In genomic region chr4:47930971-47931804, GRCh38 we compare ENCODE assay signal across 1 cellular context.
TF ChIP-seq lines count a peak whose summit lies in the region.

No MANE protein-coding gene starts in this region.

TF ChIP-seq in SK-N-SH, 30 proteins besides CTCF, POLR2A, EP300 and RAD21 (continued from another document):
- TF ChIP-seq ZBTB33 (IDR thresholded peaks at IDR 0.05; ENCODE audit: borderline replicate concordance, low read depth), result 0 out of 2 replicates have a peak, but pooled peaks have one; percentile 25
- no peak for TF ChIP-seq SMC3 (IDR thresholded peaks at IDR 0.05; ENCODE audit: low read depth, low read length)
- TF ChIP-seq NFIC (IDR thresholded peaks at IDR 0.05; ENCODE audit: borderline replicate concordance), result peak; percentile 92
- no peak for TF ChIP-seq TAF1 (IDR thresholded peaks at IDR 0.05; ENCODE audit: borderline replicate concordance, low read depth, low read length)
- 0 out of 2 replicates have a peak, but pooled peaks have one; percentile 39 for TF ChIP-seq FOXM1 (IDR thresholded peaks at IDR 0.05; ENCODE audit: low read depth)
- TF ChIP-seq MEF2A (IDR thresholded peaks at IDR 0.05; ENCODE audit: borderline replicate concordance, low read depth), result peak; percentile 89
- no peak for TF ChIP-seq IRF3 (IDR thresholded peaks at IDR 0.05; ENCODE audit: low read depth, low read length)
- no peak for TF ChIP-seq GABPA (IDR thresholded peaks at IDR 0.05; ENCODE audit: low read depth)
- no peak for TF ChIP-seq USF1 (IDR thresholded peaks at IDR 0.05; ENCODE audit: borderline replicate concordance, low read depth)
- TF ChIP-seq RFX5 (IDR thresholded peaks at IDR 0.05; ENCODE audit: low read length), result no peak
- peak; percentile 46; the same call in 1 of the 2 replicates for TF ChIP-seq TEAD4 (IDR thresholded peaks at IDR 0.05; ENCODE audit: borderline replicate concordance, insufficient read depth)
- no peak for TF ChIP-seq MXI1 (IDR thresholded peaks at IDR 0.05; ENCODE audit: low read depth, low read length)
- peak; percentile 56; the same call in 1 of the 2 replicates for TF ChIP-seq POLR2AphosphoS5 (IDR thresholded peaks at IDR 0.05; ENCODE audit: low read depth, low read length)
- TF ChIP-seq FOXJ3 (CRISPR knock-in tag; IDR thresholded peaks at IDR 0.05), result no peak
TF ChIP-seq in SK-N-SH: peak in this region for 11.
